Comparison of ENCODE assay signal across 10 cellular contexts in the genomic region with DNA sequence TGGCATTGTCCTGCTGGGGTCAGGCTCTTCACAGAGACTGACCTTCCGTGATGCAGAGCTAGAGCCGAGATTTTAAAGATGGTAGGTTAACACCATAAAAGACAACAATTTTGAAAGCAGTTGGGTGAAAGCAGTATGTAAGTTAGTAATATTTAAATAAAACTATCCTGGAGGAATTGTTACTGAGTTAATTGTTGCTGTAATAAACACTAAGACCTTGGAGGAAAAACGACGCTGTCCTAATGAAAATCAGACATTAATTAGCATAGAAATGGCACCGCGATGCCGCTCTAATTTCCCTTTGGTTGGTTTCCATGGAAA. TPM values are rescaled to one million over a fixed set of nuclear protein-coding genes. Genes with fewer than 3 reads are reported as not detected.
DNase-seq lines count a peak whose midpoint lies in the region; ATAC-seq and TF ChIP-seq lines count a peak whose summit lies in the region.
"Had no signal": no experiment of that assay in that cellular context is flagged by ENCODE, and none has a peak within 500 bp of the region (broad histone marks: within the 10 kb centered on the region; RNA-seq: fewer than 3 reads in every experiment).

No MANE protein-coding gene starts in this region.

- H3K27me3 ChIP-seq in BJ (ENCODE audit: control insufficient read depth, insufficient read depth, low read length) (no peaks in the 10 kb centered on the region), Karpas-422 (ENCODE audit: low read length) (no peaks in the 10 kb centered on the region), endodermal cell (ENCODE audit: control insufficient read depth, insufficient read depth, low read length, poor library complexity, severe bottlenecking) (no peaks in the 10 kb centered on the region), osteoblast (ENCODE audit: insufficient read depth, low read length) (no peaks in the 10 kb centered on the region)

- H3K36me3 Mint-ChIP-seq in endodermal cell (ENCODE audit: low read depth) = peaks cover 3% of the 10 kb centered on the region
- H3K36me3 Mint-ChIP-seq: activated naive CD8-positive, alpha-beta T cell treated with anti-CD3 and anti-CD28 coated beads, Interleukin-2, amount 10 ng/mL, durations not matched to agents 7 days and 5 days had no signal

- no peak overlapping the region for H3K4me3 Mint-ChIP-seq in endodermal cell
- H3K4me3 Mint-ChIP-seq: activated naive CD8-positive, alpha-beta T cell treated with anti-CD3 and anti-CD28 coated beads, Interleukin-2, amount 10 ng/mL, durations not matched to agents 7 days and 5 days had no signal

- no peak for TF ChIP-seq POLR2A in GM18505 (IDR thresholded peaks at IDR 0.05; ENCODE audit: borderline replicate concordance, extremely low read depth, insufficient read depth, insufficient read length)

- H3K27ac ChIP-seq in Karpas-422 (ENCODE audit: low read length) (peak overlapping the region; percentile 76), endodermal cell (ENCODE audit: low read depth, low read length) (peak overlapping the region; percentile 87), osteoblast (ENCODE audit: low read depth, low read length) (peak overlapping the region; percentile 60)

- peaks cover 15% of the 10 kb centered on the region for H3K4me1 Mint-ChIP-seq in endodermal cell

- peak overlapping the region; percentile 67 for H3K4me3 ChIP-seq in BJ (ENCODE audit: low read depth, low read length)
- peak overlapping the region; percentile 98 for H3K4me3 ChIP-seq in Karpas-422 (ENCODE audit: low read length)
- H3K4me3 ChIP-seq in endodermal cell (ENCODE audit: low read length) = peak overlapping the region; percentile 89
- peak overlapping the region; percentile 72 for H3K4me3 ChIP-seq in osteoblast (ENCODE audit: insufficient read depth, low read length)

- peaks cover 23% of the 10 kb centered on the region for H3K4me1 ChIP-seq in Karpas-422 (ENCODE audit: low read length)
- H3K4me1 ChIP-seq in endodermal cell (ENCODE audit: control insufficient read depth, insufficient read depth, low read length) = no peaks in the 10 kb centered on the region
- peaks cover 16% of the 10 kb centered on the region for H3K4me1 ChIP-seq in osteoblast (ENCODE audit: insufficient read depth, low read length)

- POLR2A ChIA-PET in BJ (lab: Charles Lee) = no interaction called here

- TF ChIP-seq CTCF in BJ (IDR thresholded peaks at IDR 0.05; ENCODE audit: insufficient read depth, low read depth, low read length) = no peak
- no peak for TF ChIP-seq CTCF in endodermal cell (conservative IDR thresholded peaks at IDR 0.05)
- TF ChIP-seq CTCF in osteoblast (IDR thresholded peaks at IDR 0.05; ENCODE audit: extremely low read depth, low read depth, low read length) = no peak

- H3K9me2 ChIP-seq in Karpas-422 (replicated peaks; ENCODE audit: insufficient read depth, low read length) = no peaks in the 10 kb centered on the region

- H4K20me1 ChIP-seq in Karpas-422 (ENCODE audit: insufficient read depth, low read depth, low read length) (no peaks in the 10 kb centered on the region), osteoblast (ENCODE audit: insufficient read depth, low read length) (no peaks in the 10 kb centered on the region)

- no peak for ATAC-seq in GM18505 (IDR thresholded peaks at IDR 0.05; ENCODE audit: unreplicated experiment)
- ATAC-seq in GM18907 (IDR thresholded peaks at IDR 0.05; ENCODE audit: unreplicated experiment) = no peak

- H3K4me2 ChIP-seq in Karpas-422 (ENCODE audit: low read depth, low read length, poor library complexity, severe bottlenecking) (peak overlapping the region; percentile 74), osteoblast (ENCODE audit: insufficient read depth, low read length) (peak overlapping the region; percentile 99)

- no peaks in the 10 kb centered on the region for H3K9me3 Mint-ChIP-seq in endodermal cell
- H3K9me3 Mint-ChIP-seq: activated naive CD8-positive, alpha-beta T cell treated with anti-CD3 and anti-CD28 coated beads, Interleukin-2, amount 10 ng/mL, durations not matched to agents 7 days and 5 days had no signal

- CTCF ChIA-PET in BJ (lab: Yijun Ruan, JAX) = interaction anchor here (1.5 kb wide), 1 partner anchor 9 kb away, joined by 5 read pairs; no protein-coding TSS in a partner anchor

- DNase-seq in BJ (ENCODE audit: low read depth) (no peak), Karpas-422 (peak; percentile 71), endodermal cell (no peak), osteoblast (ENCODE audit: insufficient read length, low spot score, missing footprints) (peak; percentile 85), NCI-H446 treated with DMSO at 0.1 percent for 48 hours (lab: John Stamatoyannopoulos, UW) (no peak), GF-D8 (lab: John Stamatoyannopoulos, UW) (no peak)

- H3K9me3 ChIP-seq in Karpas-422 (ENCODE audit: low read length) (no peaks in the 10 kb centered on the region), endodermal cell (ENCODE audit: control insufficient read depth, low read length) (no peaks in the 10 kb centered on the region), osteoblast (ENCODE audit: low read depth, low read length) (no peaks in the 10 kb centered on the region)
- H3K9me3 ChIP-seq: mucosa of descending colon had no signal

- H3K9ac ChIP-seq in Karpas-422 (ENCODE audit: low read length) = peak overlapping the region; percentile 65
- H3K9ac ChIP-seq in endodermal cell (ENCODE audit: extremely low read depth, low read length, poor library complexity, severe bottlenecking) = peak overlapping the region; percentile 79

- peaks cover 4% of the 10 kb centered on the region for H3K27me3 Mint-ChIP-seq in endodermal cell (ENCODE audit: insufficient read depth)

- H2AFZ ChIP-seq in Karpas-422 (ENCODE audit: low read length) (peak overlapping the region; percentile 23; the same call in 1 of the 2 replicates), osteoblast (ENCODE audit: low read length) (peak overlapping the region; percentile 96)

- 24 to 38% methylated on average over 7 of the region's 7 CpGs for WGBS in endodermal cell (ENCODE audit: insufficient coverage in 1 of 2, insufficient read length in 1 of 2), 2 experiments

- no peaks in the 10 kb centered on the region for H3K36me3 ChIP-seq in BJ (ENCODE audit: control insufficient read depth, insufficient read depth, low read length)
- peaks cover 3% of the 10 kb centered on the region; the same call in 1 of the 2 replicates for H3K36me3 ChIP-seq in Karpas-422 (ENCODE audit: insufficient read depth, low read length)
- H3K36me3 ChIP-seq in endodermal cell (ENCODE audit: control insufficient read depth, insufficient read depth, low read length) = peaks cover 3% of the 10 kb centered on the region
- no peaks in the 10 kb centered on the region for H3K36me3 ChIP-seq in osteoblast (ENCODE audit: insufficient read depth, low read length)

- H3K79me2 ChIP-seq in Karpas-422 (ENCODE audit: low read length) (peaks cover 40% of the 10 kb centered on the region), osteoblast (ENCODE audit: insufficient read depth, low read length) (peaks cover 35% of the 10 kb centered on the region)

- H3K27ac Mint-ChIP-seq in endodermal cell = no peak overlapping the region
- H3K27ac Mint-ChIP-seq: activated naive CD8-positive, alpha-beta T cell treated with anti-CD3 and anti-CD28 coated beads, Interleukin-2, amount 10 ng/mL, durations not matched to agents 7 days and 5 days had no signal

RNA-seq across cellular contexts. Expression of a gene that starts 0.7 kb away (rescaled TPM):
- polyA plus RNA-seq in BJ (2011; rRNA removed) = 6.1 and 14.8 TPM in 2 replicates
- 7.4 and 7.5 TPM in 2 replicates for polyA minus RNA-seq in BJ (2011; rRNA and poly(A)+ RNA removed)
- total RNA-seq in Karpas-422 (2014; rRNA removed; shearing (Covaris generic); ENCODE audit: low replicate concordance) = 43.2 and 77.4 TPM in 2 replicates
- total RNA-seq in endodermal cell (10 to 100 TPM; 59.2 to 78.1 TPM), osteoblast (11.5 and 13.8 TPM in 2 replicates)
- polyA plus RNA-seq in endodermal cell (2013, experiment 1 of 2) = 112 TPM
- polyA plus RNA-seq in endodermal cell (2013, experiment 2 of 2) = 116 TPM

RNA-seq across cellular contexts. Expression of a gene that starts 21.0 kb away (rescaled TPM):
- polyA plus RNA-seq in BJ (2011; rRNA removed) = not detected in 2 replicates
- polyA minus RNA-seq in BJ (2011; rRNA and poly(A)+ RNA removed) = not detected in 2 replicates
- 0.22 and 0.45 TPM in 2 replicates for total RNA-seq in Karpas-422 (2014; rRNA removed; shearing (Covaris generic); ENCODE audit: low replicate concordance)
- total RNA-seq in endodermal cell (10 to 100 TPM; 53.3 to 54.0 TPM), osteoblast (not detected in 2 replicates)
- 84.8 TPM for polyA plus RNA-seq in endodermal cell (2013, experiment 1 of 2)
- 78.0 TPM for polyA plus RNA-seq in endodermal cell (2013, experiment 2 of 2)
- total RNA-seq: activated naive CD8-positive, alpha-beta T cell treated with anti-CD3 and anti-CD28 coated beads, Interleukin-2, amount 10 ng/mL, durations not matched to agents 7 days and 5 days had no signal

RNA-seq across cellular contexts. Expression of a gene that starts 32.2 kb away (rescaled TPM):
- polyA plus RNA-seq in BJ (2011; rRNA removed) = 156 and 172 TPM in 2 replicates
- polyA minus RNA-seq in BJ (2011; rRNA and poly(A)+ RNA removed) = 76.5 and 125 TPM in 2 replicates
- total RNA-seq in Karpas-422 (2014; rRNA removed; shearing (Covaris generic); ENCODE audit: low replicate concordance) = 122 and 130 TPM in 2 replicates
- total RNA-seq in endodermal cell = 100 to 1,000 TPM; 126 to 131 TPM
- 101 TPM for polyA plus RNA-seq in endodermal cell (2013, experiment 1 of 2)
- polyA plus RNA-seq in endodermal cell (2013, experiment 2 of 2) = 92.3 TPM
- total RNA-seq in osteoblast = 118 and 122 TPM in 2 replicates

RNA-seq across cellular contexts. Expression of a gene that starts 36.0 kb away (rescaled TPM):
- 9.4 and 17.1 TPM in 2 replicates for polyA plus RNA-seq in BJ (2011; rRNA removed)
- 1.5 and 1.9 TPM in 2 replicates for polyA minus RNA-seq in BJ (2011; rRNA and poly(A)+ RNA removed)
- 5.1 and 21.2 TPM in 2 replicates for total RNA-seq in Karpas-422 (2014; rRNA removed; shearing (Covaris generic); ENCODE audit: low replicate concordance)
- total RNA-seq in endodermal cell = 10 to 100 TPM; 12.4 to 20.5 TPM
- polyA plus RNA-seq in endodermal cell (2013, experiment 1 of 2) = 34.1 TPM
- 33.6 TPM for polyA plus RNA-seq in endodermal cell (2013, experiment 2 of 2)
- 32.2 and 45.4 TPM in 2 replicates for total RNA-seq in osteoblast

RNA-seq across cellular contexts. Expression of a gene that starts 45.8 kb away (rescaled TPM):
- polyA plus RNA-seq in BJ (2011; rRNA removed) = 17.2 and 18.7 TPM in 2 replicates
- polyA minus RNA-seq in BJ (2011; rRNA and poly(A)+ RNA removed) = 12.9 and 27.8 TPM in 2 replicates
- total RNA-seq in Karpas-422 (2014; rRNA removed; shearing (Covaris generic); ENCODE audit: low replicate concordance) = 4.1 and 4.9 TPM in 2 replicates
- total RNA-seq in endodermal cell (1 to 10 TPM; 3.3 to 6.8 TPM), osteoblast (15.6 and 16.3 TPM in 2 replicates)
- 13.3 TPM for polyA plus RNA-seq in endodermal cell (2013, experiment 1 of 2)
- polyA plus RNA-seq in endodermal cell (2013, experiment 2 of 2) = 12.3 TPM

Comparison
In these comparisons a context has a peak if more than half of its experiments do, and no peak if none do; other contexts are left out.
1. DNase-seq: peak in Karpas-422 (single experiment) and osteoblast (single experiment); none in BJ (single experiment), endodermal cell (single experiment), NCI-H446 treated with DMSO at 0.1 percent for 48 hours (single experiment) and GF-D8 (single experiment).
2. RNA of a gene that starts 21.0 kb away (total RNA-seq): 53.3 to 54.0 TPM in endodermal cell; 0.22 to 0.45 TPM in Karpas-422 and not detected in osteoblast; every median in the first group is over 10 times any median in the second.
3. Peak in every context shown above with its lines, with median percentiles within 50 percentile points of each other: H3K4me3 ChIP-seq and H3K27ac ChIP-seq.